13 cellular contexts compared by ENCODE assay signal in genomic region chr9:89340332-89340731, GRCh38. TPM values are rescaled to one million over a fixed set of nuclear protein-coding genes. Genes with fewer than 3 reads are reported as not detected.
DNase-seq lines count a peak whose midpoint lies in the region; ATAC-seq and TF ChIP-seq lines count a peak whose summit lies in the region.
"Had no signal": no experiment of that assay in that cellular context is flagged by ENCODE, and none has a peak within 500 bp of the region (broad histone marks: within the 10 kb centered on the region; RNA-seq: fewer than 3 reads in every experiment).

No MANE protein-coding gene starts in this region.

- peak; percentile 65 to 77 for ATAC-seq in activated CD4-positive, CD25-positive, alpha-beta regulatory T cell treated with anti-CD3 and anti-CD28 coated beads, Interleukin-2, amount 50 U/mL, for 24 hours
- ATAC-seq in GM19455 (IDR thresholded peaks at IDR 0.05; ENCODE audit: unreplicated experiment) (peak; percentile 59), HG03095 (IDR thresholded peaks at IDR 0.05; ENCODE audit: unreplicated experiment) (peak; percentile 81), gastroesophageal sphincter (no peak)

- WGBS in gastroesophageal sphincter (ENCODE audit: low coverage in 1 of 2), 2 donors, result 88 to 97% methylated on average over 3 of the region's 3 CpGs

- no peaks in the 10 kb centered on the region for H3K4me1 ChIP-seq in gastroesophageal sphincter
- H3K4me1 ChIP-seq: ascending aorta, suprapubic skin had no signal

- peaks cover 31% of the 10 kb centered on the region for H3K4me1 Mint-ChIP-seq in activated naive CD8-positive, alpha-beta T cell treated with anti-CD3 and anti-CD28 coated beads for 36 hours
- H3K4me1 Mint-ChIP-seq in chondrocyte (ENCODE audit: low read depth), result no peaks in the 10 kb centered on the region

- no peak for TF ChIP-seq EP300 in gastroesophageal sphincter (IDR thresholded peaks at IDR 0.05)

- H3K4me3 Mint-ChIP-seq in activated naive CD8-positive, alpha-beta T cell treated with anti-CD3 and anti-CD28 coated beads for 36 hours, result no peak overlapping the region
- H3K4me3 Mint-ChIP-seq in chondrocyte (ENCODE audit: unreplicated experiment), result no peak overlapping the region
- H3K4me3 Mint-ChIP-seq: IgD-negative memory B cell had no signal

- TF ChIP-seq CTCF in gastroesophageal sphincter (IDR thresholded peaks at IDR 0.05) (no peak), chondrocyte (IDR thresholded peaks at IDR 0.05) (no peak)

- no peaks in the 10 kb centered on the region for H3K27me3 Mint-ChIP-seq in activated naive CD8-positive, alpha-beta T cell treated with anti-CD3 and anti-CD28 coated beads for 36 hours
- no peaks in the 10 kb centered on the region for H3K27me3 Mint-ChIP-seq in chondrocyte (ENCODE audit: low read depth)
- H3K27me3 Mint-ChIP-seq: IgD-negative memory B cell had no signal

- no peak for TF ChIP-seq POLR2A in gastroesophageal sphincter (IDR thresholded peaks at IDR 0.05)

- H3K27ac ChIP-seq in gastroesophageal sphincter, result no peak overlapping the region
- H3K27ac ChIP-seq: 22Rv1, ascending aorta, dorsolateral prefrontal cortex, suprapubic skin had no signal

- H3K36me3 Mint-ChIP-seq in activated naive CD8-positive, alpha-beta T cell treated with anti-CD3 and anti-CD28 coated beads for 36 hours, result peaks cover 64% of the 10 kb centered on the region
- peaks cover 51% of the 10 kb centered on the region for H3K36me3 Mint-ChIP-seq in chondrocyte (ENCODE audit: low read depth)

- DNase-seq in activated CD4-positive, CD25-positive, alpha-beta regulatory T cell treated with anti-CD3 and anti-CD28 coated beads, Interleukin-2, amount 50 U/mL, for 72 hours, result no peak
- no peak for DNase-seq in activated naive CD8-positive, alpha-beta T cell treated with anti-CD3 and anti-CD28 coated beads for 36 hours
- DNase-seq in putamen (ENCODE audit: low spot score) (no peak), chondrocyte (ENCODE audit: low spot score) (no peak)
- DNase-seq: dorsolateral prefrontal cortex had no signal

- H3K27me3 ChIP-seq in gastroesophageal sphincter, result no peaks in the 10 kb centered on the region
- H3K27me3 ChIP-seq: ascending aorta, dorsolateral prefrontal cortex, suprapubic skin had no signal

- no peaks in the 10 kb centered on the region for H3K9me3 ChIP-seq in gastroesophageal sphincter
- H3K9me3 ChIP-seq: ascending aorta, suprapubic skin had no signal

- peaks cover 12 to 100% of the 10 kb centered on the region in 2 donors for H3K36me3 ChIP-seq in gastroesophageal sphincter

- peaks cover 3% of the 10 kb centered on the region for H3K9me3 Mint-ChIP-seq in activated naive CD8-positive, alpha-beta T cell treated with anti-CD3 and anti-CD28 coated beads for 36 hours
- peaks cover 10% of the 10 kb centered on the region for H3K9me3 Mint-ChIP-seq in chondrocyte (ENCODE audit: low read depth)
- H3K9me3 Mint-ChIP-seq: IgD-negative memory B cell had no signal

- peak overlapping the region; percentile 78 for H3K27ac Mint-ChIP-seq in activated naive CD8-positive, alpha-beta T cell treated with anti-CD3 and anti-CD28 coated beads for 36 hours
- no peak overlapping the region for H3K27ac Mint-ChIP-seq in chondrocyte (ENCODE audit: unreplicated experiment)

- H3K4me3 ChIP-seq in gastroesophageal sphincter, result no peak overlapping the region
- H3K4me3 ChIP-seq: ascending aorta, dorsolateral prefrontal cortex, suprapubic skin had no signal

RNA-seq across cellular contexts. Expression of gene SECISBP2, which starts 22.0 kb away (rescaled TPM):
- 10 to 100 TPM; 27.3 to 34.7 TPM for total RNA-seq in activated naive CD8-positive, alpha-beta T cell treated with anti-CD3 and anti-CD28 coated beads for 36 hours
- total RNA-seq in gastroesophageal sphincter, result 10 to 100 TPM; 23.3 to 49.5 (median 33.4) TPM
- 15.1 to 20.7 TPM (median 16.0 TPM) in 3 replicates for total RNA-seq in chondrocyte

RNA-seq across cellular contexts. Expression of gene CKS2, which starts 29.3 kb away (rescaled TPM):
- 100 to 1,000 TPM; 333 to 343 TPM for total RNA-seq in activated naive CD8-positive, alpha-beta T cell treated with anti-CD3 and anti-CD28 coated beads for 36 hours
- total RNA-seq in gastroesophageal sphincter (1 to 10 TPM in 3 of 4 donors, under 1 TPM in 1; 0.81 to 9.9 (median 4.2) TPM), chondrocyte (22.6 to 24.5 TPM (median 24.0 TPM) in 3 replicates)
- total RNA-seq: ascending aorta had no signal

Comparison
In these comparisons a context has a peak if more than half of its experiments do, and no peak if none do; other contexts are left out.
1. RNA of gene CKS2, which starts 29.3 kb away (total RNA-seq): 333 to 343 TPM in activated naive CD8-positive, alpha-beta T cell treated with anti-CD3 and anti-CD28 coated beads for 36 hours; 22.6 to 24.5 TPM in chondrocyte and 0.81 to 9.9 TPM in gastroesophageal sphincter; every median in the first group is over 10 times any median in the second.